In the genomic region with DNA sequence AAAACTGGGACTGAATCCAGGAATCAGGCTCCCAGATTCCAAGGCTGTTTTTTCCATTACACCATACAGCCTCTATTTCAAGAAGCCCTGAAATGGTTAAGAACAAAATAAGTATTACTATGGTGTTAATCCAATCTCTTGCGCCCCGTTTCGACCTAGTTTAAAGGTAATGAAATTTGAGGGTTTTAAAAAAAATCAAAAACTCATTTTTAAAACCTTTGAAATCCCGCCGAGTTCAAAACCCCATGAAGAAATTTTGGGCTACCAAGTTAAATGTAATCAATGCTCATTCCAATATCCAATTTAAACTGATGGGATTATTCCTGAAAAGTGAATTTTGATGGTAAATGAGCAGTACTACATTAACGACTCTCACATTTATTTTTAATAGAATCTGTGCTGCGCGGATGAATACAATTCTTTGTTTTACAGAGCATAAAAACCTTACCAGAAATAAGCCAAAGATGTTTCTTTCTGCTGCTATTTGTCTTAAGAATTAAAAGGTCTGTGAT, we compare ENCODE assay signal across 1 cellular context.
TF ChIP-seq lines count a peak whose summit lies in the region.

No MANE protein-coding gene starts in this region.

TF ChIP-seq in WTC11, 78 proteins besides CTCF, POLR2A, EP300 and RAD21 (continued from another document):
- TF ChIP-seq, protein P1, sequence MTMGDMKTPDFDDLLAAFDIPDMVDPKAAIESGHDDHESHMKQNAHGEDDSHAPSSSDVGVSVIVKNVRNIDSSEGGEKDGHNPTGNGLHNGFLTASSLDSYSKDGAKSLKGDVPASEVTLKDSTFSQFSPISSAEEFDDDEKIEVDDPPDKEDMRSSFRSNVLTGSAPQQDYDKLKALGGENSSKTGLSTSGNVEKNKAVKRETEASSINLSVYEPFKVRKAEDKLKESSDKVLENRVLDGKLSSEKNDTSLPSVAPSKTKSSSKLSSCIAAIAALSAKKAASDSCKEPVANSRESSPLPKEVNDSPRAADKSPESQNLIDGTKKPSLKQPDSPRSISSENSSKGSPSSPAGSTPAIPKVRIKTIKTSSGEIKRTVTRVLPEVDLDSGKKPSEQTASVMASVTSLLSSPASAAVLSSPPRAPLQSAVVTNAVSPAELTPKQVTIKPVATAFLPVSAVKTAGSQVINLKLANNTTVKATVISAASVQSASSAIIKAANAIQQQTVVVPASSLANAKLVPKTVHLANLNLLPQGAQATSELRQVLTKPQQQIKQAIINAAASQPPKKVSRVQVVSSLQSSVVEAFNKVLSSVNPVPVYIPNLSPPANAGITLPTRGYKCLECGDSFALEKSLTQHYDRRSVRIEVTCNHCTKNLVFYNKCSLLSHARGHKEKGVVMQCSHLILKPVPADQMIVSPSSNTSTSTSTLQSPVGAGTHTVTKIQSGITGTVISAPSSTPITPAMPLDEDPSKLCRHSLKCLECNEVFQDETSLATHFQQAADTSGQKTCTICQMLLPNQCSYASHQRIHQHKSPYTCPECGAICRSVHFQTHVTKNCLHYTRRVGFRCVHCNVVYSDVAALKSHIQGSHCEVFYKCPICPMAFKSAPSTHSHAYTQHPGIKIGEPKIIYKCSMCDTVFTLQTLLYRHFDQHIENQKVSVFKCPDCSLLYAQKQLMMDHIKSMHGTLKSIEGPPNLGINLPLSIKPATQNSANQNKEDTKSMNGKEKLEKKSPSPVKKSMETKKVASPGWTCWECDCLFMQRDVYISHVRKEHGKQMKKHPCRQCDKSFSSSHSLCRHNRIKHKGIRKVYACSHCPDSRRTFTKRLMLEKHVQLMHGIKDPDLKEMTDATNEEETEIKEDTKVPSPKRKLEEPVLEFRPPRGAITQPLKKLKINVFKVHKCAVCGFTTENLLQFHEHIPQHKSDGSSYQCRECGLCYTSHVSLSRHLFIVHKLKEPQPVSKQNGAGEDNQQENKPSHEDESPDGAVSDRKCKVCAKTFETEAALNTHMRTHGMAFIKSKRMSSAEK (CRISPR knock-in tag; IDR thresholded peaks at IDR 0.05; ENCODE audit: borderline replicate concordance): no peak
- TF ChIP-seq, protein P2, sequence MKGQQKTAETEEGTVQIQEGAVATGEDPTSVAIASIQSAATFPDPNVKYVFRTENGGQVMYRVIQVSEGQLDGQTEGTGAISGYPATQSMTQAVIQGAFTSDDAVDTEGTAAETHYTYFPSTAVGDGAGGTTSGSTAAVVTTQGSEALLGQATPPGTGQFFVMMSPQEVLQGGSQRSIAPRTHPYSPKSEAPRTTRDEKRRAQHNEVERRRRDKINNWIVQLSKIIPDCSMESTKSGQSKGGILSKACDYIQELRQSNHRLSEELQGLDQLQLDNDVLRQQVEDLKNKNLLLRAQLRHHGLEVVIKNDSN (CRISPR knock-in tag; IDR thresholded peaks at IDR 0.05): no peak
- no peak for TF ChIP-seq IRF2 (CRISPR knock-in tag; IDR thresholded peaks at IDR 0.05; ENCODE audit: borderline replicate concordance, low read depth)
- no peak for TF ChIP-seq HMGA2 (CRISPR knock-in tag; IDR thresholded peaks at IDR 0.05)
- no peak for TF ChIP-seq NFATC4 (CRISPR knock-in tag; IDR thresholded peaks at IDR 0.05)
- TF ChIP-seq SMAD4 (CRISPR knock-in tag; IDR thresholded peaks at IDR 0.05): no peak
- TF ChIP-seq TCF7 (CRISPR knock-in tag; IDR thresholded peaks at IDR 0.05; ENCODE audit: low read depth): no peak
- TF ChIP-seq ZNF263 (CRISPR knock-in tag; IDR thresholded peaks at IDR 0.05; ENCODE audit: low read depth): no peak
- no peak for TF ChIP-seq TEAD1 (CRISPR knock-in tag; IDR thresholded peaks at IDR 0.05)
- no peak for TF ChIP-seq SMAD3 (CRISPR knock-in tag; IDR thresholded peaks at IDR 0.05; ENCODE audit: borderline replicate concordance)
- TF ChIP-seq, protein P3, sequence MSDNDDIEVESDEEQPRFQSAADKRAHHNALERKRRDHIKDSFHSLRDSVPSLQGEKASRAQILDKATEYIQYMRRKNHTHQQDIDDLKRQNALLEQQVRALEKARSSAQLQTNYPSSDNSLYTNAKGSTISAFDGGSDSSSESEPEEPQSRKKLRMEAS (CRISPR knock-in tag; IDR thresholded peaks at IDR 0.05): no peak
TF ChIP-seq in WTC11: peak in this region for 0.
